ENCODE assay signal across 20 cellular contexts in the genomic region with DNA sequence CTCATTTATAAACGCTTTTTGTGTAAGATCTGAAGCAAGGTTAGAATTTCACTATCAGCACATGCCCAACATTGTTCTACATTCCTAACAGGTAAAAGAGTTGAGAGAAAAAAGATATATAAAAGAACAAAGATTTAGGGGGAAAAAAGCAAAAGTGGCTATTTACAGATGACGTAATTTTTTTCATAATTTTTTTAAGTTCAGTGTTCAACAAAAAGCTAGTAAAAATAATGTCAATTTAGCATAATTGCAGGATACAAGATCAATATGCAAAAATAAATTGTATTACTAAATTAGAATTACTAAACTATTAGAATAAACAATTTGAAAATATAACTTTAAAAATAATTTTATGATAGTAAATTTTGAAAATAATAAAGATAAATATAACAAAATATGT.
DNase-seq lines count a peak whose midpoint lies in the region; ATAC-seq, FAIRE-seq and TF ChIP-seq lines count a peak whose summit lies in the region.
"Had no signal": no experiment of that assay in that cellular context is flagged by ENCODE, and none has a peak within 500 bp of the region (broad histone marks: within the 10 kb centered on the region; RNA-seq: fewer than 3 reads in every experiment).

No MANE protein-coding gene starts in this region.

- no peaks in the 10 kb centered on the region for H3K9me1 ChIP-seq in K562 (ENCODE audit: control insufficient read depth, insufficient read depth, low read length)

- H2AFZ ChIP-seq in K562 (ENCODE audit: low read depth, low read length), result no peak overlapping the region
- H2AFZ ChIP-seq: GM23248 had no signal

- peaks cover 11% of the 10 kb centered on the region; the same call in 2 of the 3 replicates for H3K4me1 ChIP-seq in A549
- peaks cover 13 to 17% of the 10 kb centered on the region in 2 experiments; a peak in 4 of 5 replicates for H3K4me1 ChIP-seq in K562 (replicated peaks in 1 of 2; ENCODE audit: control insufficient read depth in 2 of 2, insufficient read depth in 2 of 2, low read length in 2 of 2)
- peaks cover 0 to 3% of the 10 kb centered on the region in 2 donors for H3K4me1 ChIP-seq in kidney (ENCODE audit: control insufficient read depth in 1 of 2, insufficient read depth in 1 of 2, low read depth in 1 of 2, low read length in 2 of 2)
- no peaks in the 10 kb centered on the region for H3K4me1 ChIP-seq in A673 (ENCODE audit: insufficient read depth, low read length, poor library complexity, severe bottlenecking)

- no peak for TF ChIP-seq RAD21 in A549 (conservative IDR thresholded peaks at IDR 0.05 in 1 of 2, IDR thresholded peaks at IDR 0.05 in 1 of 2)
- TF ChIP-seq RAD21 in K562 (CRISPR knock-in tag; conservative IDR thresholded peaks at IDR 0.05 in 1 of 2, IDR thresholded peaks at IDR 0.05 in 1 of 2), result no peak

- TF ChIP-seq POLR2A in A549 (IDR thresholded peaks at IDR 0.05; ENCODE audit: low read length) (no peak), K562 (conservative IDR thresholded peaks at IDR 0.05) (no peak), GM12892 (IDR thresholded peaks at IDR 0.05; ENCODE audit: low read depth, low read length) (no peak), H54 (IDR thresholded peaks at IDR 0.05; ENCODE audit: low read depth, low read length) (no peak)

- peaks cover 6% of the 10 kb centered on the region; the same call in 1 of the 3 replicates for H3K79me2 ChIP-seq in K562 (ENCODE audit: control insufficient read depth, insufficient read depth, low read length)

- TF ChIP-seq EP300 in A549 (IDR thresholded peaks at IDR 0.05) (no peak), K562 (IDR thresholded peaks at IDR 0.05; ENCODE audit: low read length) (no peak)

- intact Hi-C loops in K562 (cut with micrococcal nuclease), result loop anchor here (5.0 kb wide), 2 partner anchors 65 to 100 kb away; no protein-coding TSS in a partner anchor
- intact Hi-C loops in kidney (cut with DNase I), result no loop called here
- intact Hi-C loops in A673 (cut with micrococcal nuclease; ENCODE audit: unreplicated experiment), result no loop called here

- H3K27ac ChIP-seq in A549 (no peak overlapping the region), K562 (ENCODE audit: extremely low read depth, low read depth, low read length) (no peak overlapping the region), kidney (ENCODE audit: low read depth in 2 of 2, low read length in 2 of 2) (no peak overlapping the region), A673 (ENCODE audit: low read depth, low read length, poor library complexity, severe bottlenecking) (no peak overlapping the region)
- H3K27ac ChIP-seq: GM23248 had no signal

- TF ChIP-seq CTCF in A549 (IDR thresholded peaks at IDR 0.05) (no peak), K562 (IDR thresholded peaks at IDR 0.05 in 2 of 3, conservative IDR thresholded peaks at IDR 0.05 in 1 of 3; ENCODE audit: insufficient read depth in 2 of 3, low read depth in 1 of 3, low read length in 3 of 3) (no peak), kidney (IDR thresholded peaks at IDR 0.05; ENCODE audit: borderline replicate concordance, extremely low read depth, insufficient read depth) (no peak), A673 (conservative IDR thresholded peaks at IDR 0.05; ENCODE audit: low read depth, low read length) (no peak)

- BruUV-seq in K562 (replicated peaks; lab: Mats Ljungman, UMichigan) (no TSS peak), A673 (replicated peaks; lab: Mats Ljungman, UMichigan) (no TSS peak)

- DNase-seq in A549 (ENCODE audit: low read depth in 1 of 2, low spot score in 1 of 2) (no peak), RCC 7860 (ENCODE audit: low spot score) (no peak), K562 (ENCODE audit: extremely low read depth in 1 of 4, low spot score in 3 of 4) (no peak), kidney (no peak), GM12892 (ENCODE audit: insufficient read length) (no peak), NCI-H748 treated with DMSO at 0.1 percent for 48 hours (lab: John Stamatoyannopoulos, UW) (no peak), H54 (ENCODE audit: insufficient read length, low spot score) (no peak), A673 (ENCODE audit: low spot score) (no peak)
- DNase-seq: C1 segment of cervical spinal cord; Calu3; CD4-positive, alpha-beta memory T cell; COR-L47; DMS53; DMS79 treated with DMSO at 0.1 percent for 48 hours; GM23248; H9 had no signal

- H3K36me3 ChIP-seq in K562 (ENCODE audit: control insufficient read depth, insufficient read depth, low read length), result peaks cover 2% of the 10 kb centered on the region; the same call in 2 of the 3 replicates
- no peaks in the 10 kb centered on the region for H3K36me3 ChIP-seq in kidney (ENCODE audit: control insufficient read depth in 1 of 2, insufficient read depth in 2 of 2, low read length in 2 of 2)
- H3K36me3 ChIP-seq in A673 (ENCODE audit: insufficient read depth, low read length, poor library complexity, severe bottlenecking), result no peaks in the 10 kb centered on the region

- ATAC-seq in A549 (no peak), K562 (no peak)
- ATAC-seq: HCT116 had no signal

- no peak overlapping the region for H3K4me3 ChIP-seq in A549
- H3K4me3 ChIP-seq in K562, result no peak overlapping the region
- no peak overlapping the region for H3K4me3 ChIP-seq in kidney (ENCODE audit: low read length in 2 of 2)
- H3K4me3 ChIP-seq in A673 (ENCODE audit: low read depth, low read length, poor library complexity, severe bottlenecking), result no peak overlapping the region
- H3K4me3 ChIP-seq: GM23248 had no signal

- FAIRE-seq in A549 (lab: Jason Lieb, UNC) (no peak), RCC 7860 (lab: Jason Lieb, UNC) (peak; percentile 73), K562 (lab: Jason Lieb, UNC) (no peak), kidney (lab: Jason Lieb, UNC) (peak; percentile 95), GM12892 (lab: Jason Lieb, UNC) (no peak), H54 (lab: Jason Lieb, UNC) (no peak)
- FAIRE-seq: GM12891, GM19239, H1 had no signal

- H3K27me3 ChIP-seq in K562 (ENCODE audit: control insufficient read depth in 2 of 2, insufficient read depth in 2 of 2, low read length in 2 of 2) (no peaks in the 10 kb centered on the region), A673 (replicated peaks; ENCODE audit: insufficient read depth, low read depth, low read length, poor library complexity) (no peaks in the 10 kb centered on the region)

- H3K9ac ChIP-seq in K562 (ENCODE audit: insufficient read depth in 1 of 2, low read depth in 2 of 2, low read length in 2 of 2), result no peak overlapping the region
- no peak overlapping the region for H3K9ac ChIP-seq in kidney (ENCODE audit: low read length in 2 of 2)
- H3K9ac ChIP-seq: GM23248 had no signal

- in situ Hi-C loops in K562 (cut with MboI), result no loop called here

- H4K20me1 ChIP-seq in K562 (replicated peaks; ENCODE audit: control insufficient read depth, insufficient read depth, low read length), result no peaks in the 10 kb centered on the region

- CTCF ChIA-PET in A549 (lab: Yijun Ruan, JAX), result no interaction called here
- CTCF ChIA-PET in K562 (lab: Yijun Ruan, JAX; ENCODE audit: low intra/inter-chr PET ratio), result no interaction called here
- CTCF ChIA-PET in A673 (lab: Charles Lee), result no interaction called here

- no peak overlapping the region for H3K4me2 ChIP-seq in A549
- no peak overlapping the region for H3K4me2 ChIP-seq in K562 (ENCODE audit: insufficient read depth, low read length)

- WGBS in A549 (ENCODE audit: missing lambda C conversion rate), result 95% methylated on average over 2 of the region's 2 CpGs
- 100% methylated on average over 2 of the region's 2 CpGs for WGBS in K562 (ENCODE audit: insufficient coverage, low coverage, missing lambda C conversion rate)

- POLR2A ChIA-PET in A549 (lab: Yijun Ruan, JAX), result no interaction called here
- POLR2A ChIA-PET in K562 (lab: Yijun Ruan, JAX), result no interaction called here
- POLR2A ChIA-PET in A673 (lab: Charles Lee; ENCODE audit: low non-redundant PET), result no interaction called here

- H3K9me3 ChIP-seq in A549 (no peaks in the 10 kb centered on the region), K562 (replicated peaks; ENCODE audit: control insufficient read depth, insufficient read depth, low read depth, low read length) (no peaks in the 10 kb centered on the region), kidney (ENCODE audit: control insufficient read depth in 1 of 2, low read length in 2 of 2) (no peaks in the 10 kb centered on the region), A673 (ENCODE audit: low read depth, low read length, poor library complexity, severe bottlenecking) (no peaks in the 10 kb centered on the region)

TF ChIP-seq in A549, 52 proteins besides CTCF, POLR2A, EP300 and RAD21:
- no peak for TF ChIP-seq CBX8 (IDR thresholded peaks at IDR 0.05)
- TF ChIP-seq NR3C1 (IDR thresholded peaks at IDR 0.05), result no peak
- TF ChIP-seq GATA3 (IDR thresholded peaks at IDR 0.05; ENCODE audit: borderline replicate concordance), result no peak
- no peak for TF ChIP-seq EHF (CRISPR knock-in tag; IDR thresholded peaks at IDR 0.05)
- peak; percentile 10 for TF ChIP-seq MAFK (IDR thresholded peaks at IDR 0.05; ENCODE audit: partially characterized antibody)

TF ChIP-seq in K562, 482 proteins besides CTCF, POLR2A, EP300 and RAD21 (continues in another document):
- no peak for TF ChIP-seq ZNF263 (CRISPR knock-in tag; IDR thresholded peaks at IDR 0.05; ENCODE audit: borderline replicate concordance)

Comparison
In these comparisons a context has a peak if more than half of its experiments do, and no peak if none do; other contexts are left out.
1. Of the 35 proteins assayed by ChIP-seq in both K562 and A549: peak only in K562: none; only in A549: MAFK; in both: none; in neither: 34.